Comparison of ENCODE assay signal across 8 cellular contexts in the genomic region with DNA sequence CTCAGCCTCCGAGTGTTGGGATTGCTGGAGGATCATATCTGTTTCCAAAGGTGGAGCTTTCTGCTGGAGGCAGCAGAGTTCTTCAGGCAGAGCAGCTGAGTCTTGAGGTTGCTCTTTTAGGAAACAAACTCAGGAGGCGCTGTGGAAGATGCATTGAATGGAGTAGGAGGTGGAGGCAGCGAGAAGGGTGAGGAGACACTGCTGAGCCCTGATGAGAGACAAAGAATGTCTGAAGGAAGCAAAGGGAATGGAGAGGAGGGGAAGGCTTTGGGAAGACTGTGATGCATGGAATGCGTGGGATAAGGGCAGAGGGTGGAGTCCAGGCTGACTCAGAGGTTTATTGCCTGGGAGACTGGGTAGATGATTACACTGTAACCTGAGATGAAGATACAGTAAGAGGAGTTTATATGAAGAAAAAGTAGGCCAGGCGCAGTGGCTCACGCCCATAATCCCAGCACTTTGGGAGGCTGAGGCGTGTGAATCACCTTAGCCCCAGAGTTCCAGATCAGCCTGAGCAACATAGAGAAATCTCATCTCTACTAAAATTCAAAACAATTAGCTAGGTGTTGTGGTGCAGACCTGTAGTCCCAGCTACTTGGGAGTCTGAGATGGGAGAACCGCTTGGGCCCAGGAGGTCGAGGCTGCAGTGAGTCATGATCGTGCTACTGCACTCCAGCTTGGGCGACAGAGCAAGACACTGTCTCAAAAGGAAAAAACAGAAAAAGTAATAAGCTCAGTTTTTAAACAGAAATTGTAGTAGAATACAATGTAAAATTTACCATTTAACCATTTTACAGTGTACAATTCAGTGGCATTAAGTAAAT. TPM values are rescaled to one million over a fixed set of nuclear protein-coding genes. Genes with fewer than 3 reads are reported as not detected.
DNase-seq lines count a peak whose midpoint lies in the region; ATAC-seq and TF ChIP-seq lines count a peak whose summit lies in the region.

No MANE protein-coding gene starts in this region.

- H3K4me3 Mint-ChIP-seq in Calu3 (ENCODE audit: low read depth, unreplicated experiment) = peak overlapping the region; percentile 38

- H3K27me3 ChIP-seq in aorta (ENCODE audit: control insufficient read depth in 1 of 2, insufficient read depth in 2 of 2, low read length in 1 of 2) = no peaks in the 10 kb centered on the region
- H3K27me3 ChIP-seq in esophagus squamous epithelium = peaks cover 0 to 6% (median 0%) of the 10 kb centered on the region in 4 donors

- CTCF ChIA-PET in Calu3 (lab: Charles Lee) = interaction anchor here (0.8 to 4.1 kb wide), 10 partner anchors 18 to 136 kb away, joined by 3 to 19 read pairs (median 6); a partner anchor contains a TSS

- H3K4me1 Mint-ChIP-seq in Calu3 (ENCODE audit: low read depth, unreplicated experiment) = peaks cover 30% of the 10 kb centered on the region

- no peak for ATAC-seq in aorta (ENCODE audit: low FRiP score)

- TF ChIP-seq CTCF in Calu3 (IDR thresholded peaks at IDR 0.05; ENCODE audit: unreplicated experiment) = peak; percentile 33
- peak; percentile 12 for TF ChIP-seq CTCF in NB4 (IDR thresholded peaks at IDR 0.05; ENCODE audit: low read depth, low read length)
- TF ChIP-seq CTCF in esophagus squamous epithelium (IDR thresholded peaks at IDR 0.05) = no peak

- no peaks in the 10 kb centered on the region for H3K27me3 Mint-ChIP-seq in Calu3 (ENCODE audit: unreplicated experiment)

- H3K4me1 ChIP-seq in aorta (ENCODE audit: control insufficient read depth in 1 of 2, insufficient read depth in 2 of 2, low read length in 2 of 2) (no peaks in the 10 kb centered on the region), esophagus squamous epithelium (peaks cover 0 to 13% (median 4%) of the 10 kb centered on the region in 3 donors)

- DNase-seq in Calu3 = peak; percentile 82
- DNase-seq in NB4 (ENCODE audit: low read depth) = no peak
- DNase-seq in amniotic stem cell (lab: John Stamatoyannopoulos, UW) = peak; percentile 94
- DNase-seq in left kidney (ENCODE audit: low read depth, low spot score) = peak; percentile 96
- DNase-seq in aorta = peak; percentile 65 to 66
- no peak for DNase-seq in activated CD4-positive, alpha-beta T cell treated with anti-CD3 and anti-CD28 coated beads, Interleukin-2, amount 50 U/mL, for 4 hours
- DNase-seq in esophagus squamous epithelium (lab: John Stamatoyannopoulos, UW) = no peak
- DNase-seq in GM19240 (ENCODE audit: insufficient read length, low spot score) = no peak

- H3K27ac Mint-ChIP-seq in Calu3 (ENCODE audit: unreplicated experiment) = peak overlapping the region; percentile 69

- H3K36me3 Mint-ChIP-seq in Calu3 (ENCODE audit: insufficient read depth, unreplicated experiment) = no peaks in the 10 kb centered on the region

- H3K4me3 ChIP-seq in NB4 (ENCODE audit: low read depth, low read length) (no peak overlapping the region), aorta (ENCODE audit: low read length in 2 of 2) (no peak overlapping the region), esophagus squamous epithelium (no peak overlapping the region)

- no TSS peak for BruUV-seq in Calu3 (replicated peaks; lab: Mats Ljungman, UMichigan)

- H3K27ac ChIP-seq in aorta (ENCODE audit: low read depth in 1 of 2, low read length in 2 of 2) (no peak overlapping the region), esophagus squamous epithelium (peak overlapping the region in 2 of 4 donors; percentile 39 to 55)

- H3K9me3 Mint-ChIP-seq in Calu3 (ENCODE audit: low read depth, unreplicated experiment) = no peaks in the 10 kb centered on the region

- intact Hi-C loops in Calu3 (cut with micrococcal nuclease; ENCODE audit: unreplicated experiment) = no loop called here
- intact Hi-C loops in aorta (cut with DNase I) = no loop called here
- intact Hi-C loops in esophagus squamous epithelium (cut with DNase I) = no loop called here

- H3K9me3 ChIP-seq in aorta (ENCODE audit: control insufficient read depth, low read length) = no peaks in the 10 kb centered on the region
- H3K9me3 ChIP-seq in esophagus squamous epithelium = no peaks in the 10 kb centered on the region

- H3K36me3 ChIP-seq in aorta (ENCODE audit: control insufficient read depth in 1 of 2, insufficient read depth in 2 of 2, low read length in 1 of 2) (no peaks in the 10 kb centered on the region), esophagus squamous epithelium (no peaks in the 10 kb centered on the region)

- TF ChIP-seq POLR2A in NB4 (IDR thresholded peaks at IDR 0.05; ENCODE audit: extremely low read depth, insufficient read length) (no peak), esophagus squamous epithelium (IDR thresholded peaks at IDR 0.05) (no peak)

- WGBS in aorta, 2 donors = 63 to 66% methylated on average over 11 of the region's 11 CpGs
- WGBS in esophagus squamous epithelium, 2 donors = 24 to 33% methylated on average over 11 of the region's 11 CpGs

RNA-seq across cellular contexts. Expression of a gene that starts 17.8 kb away (rescaled TPM):
- total RNA-seq in Calu3 (2022) (91.1 and 92.1 TPM in 2 replicates), aorta (100 to 1,000 TPM in 1 of 2 donors, 10 to 100 TPM in 1; 88.0 to 115 TPM), esophagus squamous epithelium (100 to 1,000 TPM in 1 of 4 donors, 10 to 100 TPM in 3; 48.0 to 119 (median 80.0) TPM)
- 100 to 1,000 TPM; 189 to 244 TPM for polyA plus RNA-seq in aorta

RNA-seq across cellular contexts. Expression of a gene that starts 18.0 kb away (rescaled TPM):
- total RNA-seq in Calu3 (2022) = 52.8 and 55.8 TPM in 2 replicates
- 10 to 100 TPM; 25.0 to 31.4 TPM for total RNA-seq in aorta
- 10 to 100 TPM in 1 of 2 donors, 1 to 10 TPM in 1; 5.3 to 20.8 TPM for polyA plus RNA-seq in aorta
- total RNA-seq in esophagus squamous epithelium = 10 to 100 TPM in 3 of 4 donors, 1 to 10 TPM in 1; 8.4 to 17.2 (median 13.9) TPM

RNA-seq across cellular contexts. Expression of a gene that starts 29.6 kb away (rescaled TPM):
- total RNA-seq in Calu3 (2022) (75.9 and 76.2 TPM in 2 replicates), aorta (10 to 100 TPM; 37.5 to 57.7 TPM), esophagus squamous epithelium (10 to 100 TPM; 26.8 to 33.7 (median 30.4) TPM)
- 10 to 100 TPM in 1 of 2 donors, 1 to 10 TPM in 1; 7.6 to 24.2 TPM for polyA plus RNA-seq in aorta

RNA-seq across cellular contexts. Expression of a gene that starts 43.8 kb away (rescaled TPM):
- total RNA-seq in Calu3 (2022) = 54.1 and 64.1 TPM in 2 replicates
- under 1 TPM; 0.39 to 0.48 TPM for total RNA-seq in aorta
- under 1 TPM in 1 of 2 donors, not detected in 1; 0.46 TPM for polyA plus RNA-seq in aorta
- total RNA-seq in esophagus squamous epithelium = under 1 TPM in 2 of 4 donors, not detected in 2; 0.32 to 0.61 TPM

RNA-seq across cellular contexts. Expression of a gene that starts 44.7 kb away (rescaled TPM):
- total RNA-seq in Calu3 (2022) = 68.9 and 92.1 TPM in 2 replicates
- 1 to 10 TPM in 1 of 2 donors, under 1 TPM in 1; 0.71 to 1.4 TPM for total RNA-seq in aorta
- polyA plus RNA-seq in aorta = under 1 TPM; 0.56 to 0.63 TPM
- total RNA-seq in esophagus squamous epithelium = 1 to 10 TPM in 2 of 4 donors, under 1 TPM in 1, not detected in 1; 0.22 to 2.8 (median 1.1) TPM

Comparison
In these comparisons a context has a peak if more than half of its experiments do, and no peak if none do; other contexts are left out.
1. DNase-seq: peak in Calu3 (single experiment), amniotic stem cell (single experiment), left kidney (single experiment) and aorta (2 of 2); none in NB4 (single experiment), activated CD4-positive, alpha-beta T cell treated with anti-CD3 and anti-CD28 coated beads, Interleukin-2, amount 50 U/mL, for 4 hours (0 of 2), esophagus squamous epithelium (single experiment) and GM19240 (single experiment).
2. CTCF ChIP-seq: peak in Calu3 (single experiment) and NB4 (single experiment); none in esophagus squamous epithelium (0 of 6).